26 cellular contexts compared by ENCODE assay signal in genomic region chr17:58452738-58453137, GRCh38. TPM values are rescaled to one million over a fixed set of nuclear protein-coding genes. Genes with fewer than 3 reads are reported as not detected.
DNase-seq lines count a peak whose midpoint lies in the region; ATAC-seq lines count a peak whose summit lies in the region.
"Had no signal": no experiment of that assay in that cellular context is flagged by ENCODE, and none has a peak within 500 bp of the region (broad histone marks: within the 10 kb centered on the region; RNA-seq: fewer than 3 reads in every experiment).

No MANE protein-coding gene starts in this region.

- H4K20me1 ChIP-seq in Karpas-422 (ENCODE audit: insufficient read depth, low read depth, low read length) = no peaks in the 10 kb centered on the region

- no peak overlapping the region for H3K4me2 ChIP-seq in Karpas-422 (ENCODE audit: low read depth, low read length, poor library complexity, severe bottlenecking)
- H3K4me2 ChIP-seq: GM23338, neural progenitor cell had no signal

- H3K36me3 ChIP-seq in SJSA1 = no peaks in the 10 kb centered on the region
- no peaks in the 10 kb centered on the region for H3K36me3 ChIP-seq in Karpas-422 (ENCODE audit: insufficient read depth, low read length)
- no peaks in the 10 kb centered on the region for H3K36me3 ChIP-seq in HAP-1 (replicated peaks)
- H3K36me3 ChIP-seq: cardiac muscle cell, lower lobe of right lung, neural progenitor cell, thyroid gland had no signal

- H3K27me3 ChIP-seq in SJSA1 (replicated peaks) (peaks cover 8% of the 10 kb centered on the region; the same call in 1 of the 2 replicates), Karpas-422 (ENCODE audit: low read length) (no peaks in the 10 kb centered on the region), HAP-1 (ENCODE audit: low read depth) (no peaks in the 10 kb centered on the region; the same call in 1 of the 2 replicates)
- H3K27me3 ChIP-seq: cardiac muscle cell, neural progenitor cell, thyroid gland had no signal

- H3K27ac ChIP-seq in SJSA1 (no peak overlapping the region), Karpas-422 (ENCODE audit: low read length) (no peak overlapping the region)
- H3K27ac ChIP-seq: 22Rv1, cardiac muscle cell, foreskin keratinocyte, lower lobe of right lung, neural progenitor cell, thyroid gland had no signal

- no peaks in the 10 kb centered on the region for H3K4me1 ChIP-seq in SJSA1 (replicated peaks)
- H3K4me1 ChIP-seq in Karpas-422 (ENCODE audit: low read length) = no peaks in the 10 kb centered on the region
- no peaks in the 10 kb centered on the region; the same call in 1 of the 2 replicates for H3K4me1 ChIP-seq in HAP-1
- H3K4me1 ChIP-seq: foreskin keratinocyte, lower lobe of right lung, neural progenitor cell, thyroid gland had no signal

- no peaks in the 10 kb centered on the region for H3K79me2 ChIP-seq in Karpas-422 (ENCODE audit: low read length)

- peak; percentile 19 for DNase-seq in NCI-H82 (lab: John Stamatoyannopoulos, UW)
- DNase-seq in NCI-H82 treated with DMSO at 0.1 percent for 48 hours (lab: John Stamatoyannopoulos, UW; ENCODE audit: unreplicated experiment) = no peak
- DNase-seq in SJSA1 (ENCODE audit: low read depth in 1 of 2, low spot score in 2 of 2) = peak; percentile 38 to 57
- peak; percentile 23 for DNase-seq in foreskin melanocyte
- no peak for DNase-seq in Karpas-422
- DNase-seq in Right ventricle myocardium inferior (ENCODE audit: missing footprints) = no peak
- no peak for DNase-seq in HAP-1 (ENCODE audit: low spot score in 2 of 2)
- DNase-seq: activated T-cell treated with anti-CD3 and anti-CD28 coated beads, Interleukin-2, amount 50 U/mL, for 1 hour; AML-193; CD8-positive, alpha-beta memory T cell; hippocampal formation; KG1; lower lobe of right lung; NCI-H187; NCI-H69; Right ventricle myocardium superior; stimulated activated CD4-positive, alpha-beta T cell treated with anti-CD3 and anti-CD28 coated beads, Interleukin-4, amount 100 ng/mL, for 4 hours; T-cell; thyroid gland had no signal

- intact Hi-C loops in Right ventricle myocardium inferior (cut with DNase I) = no loop called here

- ATAC-seq in Right ventricle myocardium inferior (no peak), HG02623 (IDR thresholded peaks at IDR 0.05; ENCODE audit: unreplicated experiment) (no peak)
- ATAC-seq: foreskin keratinocyte, GM23338, lower lobe of right lung, T-cell had no signal

- no peaks in the 10 kb centered on the region for H3K9me2 ChIP-seq in Karpas-422 (replicated peaks; ENCODE audit: insufficient read depth, low read length)

- no peak overlapping the region for H2AFZ ChIP-seq in Karpas-422 (ENCODE audit: low read length)
- H2AFZ ChIP-seq: GM23338, neural progenitor cell had no signal

- no peaks in the 10 kb centered on the region for H3K9me3 ChIP-seq in SJSA1 (replicated peaks)
- H3K9me3 ChIP-seq in Karpas-422 (ENCODE audit: low read length) = no peaks in the 10 kb centered on the region
- H3K9me3 ChIP-seq in HAP-1 = no peaks in the 10 kb centered on the region
- H3K9me3 ChIP-seq: lower lobe of right lung, thyroid gland had no signal

- no peak overlapping the region for H3K9ac ChIP-seq in Karpas-422 (ENCODE audit: low read length)
- H3K9ac ChIP-seq: neural progenitor cell had no signal

- in situ Hi-C loops in HAP-1 (cut with MboI; ENCODE audit: low sequenced_read_pairs) = no loop called here

- H3K4me3 ChIP-seq in SJSA1 = no peak overlapping the region
- H3K4me3 ChIP-seq in Karpas-422 (ENCODE audit: low read length) = no peak overlapping the region
- H3K4me3 ChIP-seq in HAP-1 = no peak overlapping the region
- H3K4me3 ChIP-seq: cardiac muscle cell, GM23338, lower lobe of right lung, neural progenitor cell, thyroid gland had no signal

RNA-seq across cellular contexts. Expression of gene RNF43, which starts 35.4 kb away (rescaled TPM):
- total RNA-seq in SJSA1 (2014; rRNA removed; shearing (Covaris generic)) = 0.08 TPM in 1 of 2 replicates, not detected in the other
- not detected in 2 replicates for total RNA-seq in Karpas-422 (2014; rRNA removed; shearing (Covaris generic); ENCODE audit: low replicate concordance)
- total RNA-seq in Right ventricle myocardium inferior = 4.4 TPM
- total RNA-seq: dermis microvascular lymphatic vessel endothelial cell had no signal

RNA-seq across cellular contexts. Expression of gene HSF5, which starts 35.5 kb away (rescaled TPM):
- not detected in 2 replicates for total RNA-seq in SJSA1 (2014; rRNA removed; shearing (Covaris generic))
- total RNA-seq in Karpas-422 (2014; rRNA removed; shearing (Covaris generic); ENCODE audit: low replicate concordance) = 0.11 and 0.82 TPM in 2 replicates
- total RNA-seq in Right ventricle myocardium inferior = not detected
- total RNA-seq: dermis microvascular lymphatic vessel endothelial cell, foreskin keratinocyte, Right ventricle myocardium superior had no signal

Comparison
In these comparisons a context has a peak if more than half of its experiments do, and no peak if none do; other contexts are left out.
1. DNase-seq: peak in NCI-H82 (single experiment), SJSA1 (2 of 2) and foreskin melanocyte (single experiment); none in NCI-H82 treated with DMSO at 0.1 percent for 48 hours (single experiment), Karpas-422 (single experiment), Right ventricle myocardium inferior (single experiment) and HAP-1 (0 of 2).